In genomic region chr6:32007086-32007485, GRCh38 we compare ENCODE assay signal across 10 cellular contexts. TPM values are rescaled to one million over a fixed set of nuclear protein-coding genes. Genes with fewer than 3 reads are reported as not detected.
DNase-seq lines count a peak whose midpoint lies in the region; ATAC-seq and TF ChIP-seq lines count a peak whose summit lies in the region.
"Not testable (repeated sequence)": the region's sequence is repeated elsewhere in the genome, so short reads cannot be mapped to it uniquely, and the experiment has no call there.
"Had no signal": no experiment of that assay in that cellular context is flagged by ENCODE, and none has a peak within 500 bp of the region (broad histone marks: within the 10 kb centered on the region; RNA-seq: fewer than 3 reads in every experiment).

No MANE protein-coding gene starts in this region.

- not testable (repeated sequence) for H3K9me3 Mint-ChIP-seq in CD14-positive monocyte; activated CD8-positive, alpha-beta memory T cell treated with anti-CD3 and anti-CD28 coated beads, Interleukin-2, amount 10 ng/mL, durations not matched to agents 7 days and 5 days (ENCODE audit: low read depth)

- not testable (repeated sequence) for H3K27ac Mint-ChIP-seq in CD14-positive monocyte; activated CD8-positive, alpha-beta memory T cell treated with anti-CD3 and anti-CD28 coated beads, Interleukin-2, amount 10 ng/mL, durations not matched to agents 7 days and 5 days

- H3K4me3 ChIP-seq in right lobe of liver, ovary: not testable (repeated sequence)

- not testable (repeated sequence) for H3K36me3 ChIP-seq in right lobe of liver, ovary

- not testable (repeated sequence) for H3K4me3 Mint-ChIP-seq in CD14-positive monocyte; activated CD8-positive, alpha-beta memory T cell treated with anti-CD3 and anti-CD28 coated beads, Interleukin-2, amount 10 ng/mL, durations not matched to agents 7 days and 5 days

- DNase-seq in CD14-positive monocyte (ENCODE audit: low spot score) (peak; percentile 16), NCI-H226 (peak; percentile 0), cardiac septum (ENCODE audit: low spot score) (peak; percentile 39), right lobe of liver (peak in 2 of 3 donors; percentile 10 to 27), ovary (peak in 4 of 5 donors; percentile 8 to 45 (median 14))
- peak; percentile 32 for DNase-seq in activated CD8-positive, alpha-beta memory T cell treated with anti-CD3 and anti-CD28 coated beads, Interleukin-2, amount 10 ng/mL, durations not matched to agents 7 days and 5 days
- DNase-seq in activated naive CD4-positive, alpha-beta T cell treated with anti-CD3 and anti-CD28 coated beads, Interleukin-2, amount 50 U/mL, for 16 hours = peak; percentile 3
- DNase-seq in stimulated activated CD4-positive, alpha-beta T cell treated with anti-CD3 and anti-CD28 coated beads, Interleukin-4, amount 100 ng/mL, for 24 hours = peak; percentile 2

- H3K27ac ChIP-seq in right lobe of liver, ovary: not testable (repeated sequence)

- TF ChIP-seq POLR2A in right lobe of liver (IDR thresholded peaks at IDR 0.05); ovary (IDR thresholded peaks at IDR 0.05): not testable (repeated sequence)

- H3K36me3 Mint-ChIP-seq in CD14-positive monocyte; activated CD8-positive, alpha-beta memory T cell treated with anti-CD3 and anti-CD28 coated beads, Interleukin-2, amount 10 ng/mL, durations not matched to agents 7 days and 5 days: not testable (repeated sequence)

- H3K9me3 ChIP-seq in right lobe of liver, ovary: not testable (repeated sequence)

- intact Hi-C loops in CD14-positive monocyte (cut with micrococcal nuclease); cardiac septum (cut with DNase I); right lobe of liver (cut with DNase I); ovary (cut with DNase I): not testable (repeated sequence)

- not testable (repeated sequence) for TF ChIP-seq EP300 in ovary (IDR thresholded peaks at IDR 0.05)

- not testable (repeated sequence) for H3K27me3 Mint-ChIP-seq in CD14-positive monocyte (ENCODE audit: low read depth in 3 of 3); activated CD8-positive, alpha-beta memory T cell treated with anti-CD3 and anti-CD28 coated beads, Interleukin-2, amount 10 ng/mL, durations not matched to agents 7 days and 5 days

- H3K4me1 ChIP-seq in right lobe of liver; ovary (ENCODE audit: insufficient read depth): not testable (repeated sequence)

- CTCF ChIA-PET in activated CD8-positive, alpha-beta memory T cell treated with anti-CD3 and anti-CD28 coated beads, Interleukin-2, amount 10 ng/mL, durations not matched to agents 7 days and 5 days (lab: Charles Lee) = not testable (repeated sequence)

- TF ChIP-seq CTCF in CD14-positive monocyte (IDR thresholded peaks at IDR 0.05); right lobe of liver (IDR thresholded peaks at IDR 0.05); ovary (IDR thresholded peaks at IDR 0.05): not testable (repeated sequence)

- 72% methylated on average over 2 of the region's 12 CpGs for WGBS in right lobe of liver (ENCODE audit: insufficient coverage, low coverage, low lambda C conversion rate, missing lambda C conversion rate)
- WGBS in ovary, 3 donors = 74 to 88% (median 78%) methylated on average over 3 to 12 of the region's 12 CpGs

- not testable (repeated sequence) for ATAC-seq in activated CD8-positive, alpha-beta memory T cell treated with anti-CD3 and anti-CD28 coated beads, Interleukin-2, amount 10 ng/mL, durations not matched to agents 7 days and 5 days; right lobe of liver

- not testable (repeated sequence) for H3K27me3 ChIP-seq in right lobe of liver, ovary

- H3K4me1 Mint-ChIP-seq in CD14-positive monocyte; activated CD8-positive, alpha-beta memory T cell treated with anti-CD3 and anti-CD28 coated beads, Interleukin-2, amount 10 ng/mL, durations not matched to agents 7 days and 5 days: not testable (repeated sequence)

RNA-seq across cellular contexts. Expression of gene C4B, which starts 7.5 kb away (rescaled TPM):
- polyA plus RNA-seq in CD14-positive monocyte (under 1 TPM in 1 of 2 donors, not detected in 1; 0.18 TPM), ovary (100 to 1,000 TPM in 1 of 2 donors, 10 to 100 TPM in 1; 97.4 to 326 TPM)
- 1 to 10 TPM; 3.5 to 5.5 TPM for total RNA-seq in activated CD8-positive, alpha-beta memory T cell treated with anti-CD3 and anti-CD28 coated beads, Interleukin-2, amount 10 ng/mL, durations not matched to agents 7 days and 5 days
- total RNA-seq in cardiac septum (92.4 TPM), right lobe of liver (1,000 to 10,000 TPM; 1,420 to 2,805 (median 2,265) TPM), ovary (1,000 to 10,000 TPM in 1 of 7 donors, 100 to 1,000 TPM in 6; 163 to 1,673 (median 271) TPM)
- total RNA-seq: GM23338 had no signal

RNA-seq across cellular contexts. Expression of gene C4A, which starts 25.2 kb away (rescaled TPM):
- polyA plus RNA-seq in CD14-positive monocyte (not detected), ovary (100 to 1,000 TPM; 114 to 324 TPM)
- total RNA-seq in activated CD8-positive, alpha-beta memory T cell treated with anti-CD3 and anti-CD28 coated beads, Interleukin-2, amount 10 ng/mL, durations not matched to agents 7 days and 5 days = 1 to 10 TPM; 2.3 to 3.4 TPM
- total RNA-seq in cardiac septum (131 TPM), right lobe of liver (1,000 to 10,000 TPM; 1,495 to 2,818 (median 2,205) TPM), ovary (1,000 to 10,000 TPM in 1 of 7 donors, 100 to 1,000 TPM in 6; 147 to 1,617 (median 248) TPM)

RNA-seq across cellular contexts. Expression of gene CYP21A2, which starts 31.1 kb away (rescaled TPM):
- polyA plus RNA-seq in CD14-positive monocyte = not detected
- under 1 TPM in 1 of 2 experiments, not detected in 1; 0.15 TPM for total RNA-seq in activated CD8-positive, alpha-beta memory T cell treated with anti-CD3 and anti-CD28 coated beads, Interleukin-2, amount 10 ng/mL, durations not matched to agents 7 days and 5 days
- total RNA-seq in cardiac septum = 2.0 TPM
- 10 to 100 TPM in 3 of 6 experiments, 1 to 10 TPM in 3; 5.7 to 60.7 (median 14.0) TPM for total RNA-seq in right lobe of liver
- total RNA-seq in ovary = 10 to 100 TPM in 1 of 7 donors, 1 to 10 TPM in 6; 2.4 to 21.7 (median 8.8) TPM
- polyA plus RNA-seq in ovary = 1 to 10 TPM; 1.9 to 4.8 TPM
- total RNA-seq: GM23338, H7 had no signal

RNA-seq across cellular contexts. Expression of gene DXO, which starts 35.1 kb away (rescaled TPM):
- polyA plus RNA-seq in CD14-positive monocyte (10 to 100 TPM in 1 of 2 donors, 1 to 10 TPM in 1; 5.5 to 10.4 TPM), ovary (10 to 100 TPM; 11.7 to 29.3 TPM)
- total RNA-seq in activated CD8-positive, alpha-beta memory T cell treated with anti-CD3 and anti-CD28 coated beads, Interleukin-2, amount 10 ng/mL, durations not matched to agents 7 days and 5 days = 10 to 100 TPM; 17.4 to 18.7 TPM
- total RNA-seq in cardiac septum (14.0 TPM), right lobe of liver (10 to 100 TPM in 5 of 6 experiments, 1 to 10 TPM in 1; 9.8 to 14.6 (median 12.1) TPM), ovary (10 to 100 TPM; 22.3 to 42.8 (median 26.7) TPM)

RNA-seq across cellular contexts. Expression of gene SKIC2, which starts 48.1 kb away (rescaled TPM):
- polyA plus RNA-seq in CD14-positive monocyte (10 to 100 TPM; 13.2 TPM), ovary (10 to 100 TPM; 24.6 to 36.3 TPM)
- total RNA-seq in activated CD8-positive, alpha-beta memory T cell treated with anti-CD3 and anti-CD28 coated beads, Interleukin-2, amount 10 ng/mL, durations not matched to agents 7 days and 5 days = 10 to 100 TPM; 88.2 to 93.2 TPM
- total RNA-seq in cardiac septum (33.2 TPM), right lobe of liver (10 to 100 TPM; 26.3 to 73.1 (median 47.1) TPM), ovary (10 to 100 TPM; 37.2 to 59.4 (median 51.5) TPM)

Comparison
In these comparisons a context has a peak if more than half of its experiments do, and no peak if none do; other contexts are left out.
1. RNA of gene C4B, which starts 7.5 kb away (total RNA-seq): 1,420 to 2,805 TPM in right lobe of liver, 163 to 1,673 TPM in ovary and 92.4 TPM in cardiac septum (single experiment); 3.5 to 5.5 TPM in activated CD8-positive, alpha-beta memory T cell treated with anti-CD3 and anti-CD28 coated beads, Interleukin-2, amount 10 ng/mL, durations not matched to agents 7 days and 5 days; every median in the first group is over 10 times any median in the second.
2. RNA of gene C4A, which starts 25.2 kb away (total RNA-seq): 1,495 to 2,818 TPM in right lobe of liver, 147 to 1,617 TPM in ovary and 131 TPM in cardiac septum (single experiment); 2.3 to 3.4 TPM in activated CD8-positive, alpha-beta memory T cell treated with anti-CD3 and anti-CD28 coated beads, Interleukin-2, amount 10 ng/mL, durations not matched to agents 7 days and 5 days; every median in the first group is over 10 times any median in the second.
3. Peak in every context shown above with its lines, with median percentiles within 50 percentile points of each other: DNase-seq.